ENCODE assay signal across 1 cellular context in the genomic region with DNA sequence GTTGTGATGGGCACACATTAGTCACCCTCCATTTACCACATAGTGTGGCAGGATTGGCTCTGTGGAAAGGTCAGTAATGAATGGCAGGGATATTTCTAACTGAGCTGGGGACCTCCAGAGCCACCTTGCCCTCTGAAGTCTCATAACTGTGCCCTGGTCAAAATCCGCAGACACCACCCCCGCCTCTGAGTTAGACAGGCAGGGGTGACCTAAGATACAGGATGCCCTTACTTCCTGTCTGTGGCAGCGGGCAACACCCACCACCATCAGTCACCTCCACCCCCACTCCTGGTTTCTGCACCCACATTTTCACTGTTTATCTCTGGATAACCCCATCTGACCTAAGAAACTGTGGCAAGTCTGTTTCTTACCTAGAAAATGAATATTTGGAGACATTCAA.
TF ChIP-seq lines count a peak whose summit lies in the region.

No MANE protein-coding gene starts in this region.

TF ChIP-seq in HepG2, 621 proteins besides CTCF, POLR2A, EP300 and RAD21:
- TF ChIP-seq MYC (CRISPR knock-in tag; IDR thresholded peaks at IDR 0.05; ENCODE audit: borderline replicate concordance), result no peak
- TF ChIP-seq, protein P1, sequence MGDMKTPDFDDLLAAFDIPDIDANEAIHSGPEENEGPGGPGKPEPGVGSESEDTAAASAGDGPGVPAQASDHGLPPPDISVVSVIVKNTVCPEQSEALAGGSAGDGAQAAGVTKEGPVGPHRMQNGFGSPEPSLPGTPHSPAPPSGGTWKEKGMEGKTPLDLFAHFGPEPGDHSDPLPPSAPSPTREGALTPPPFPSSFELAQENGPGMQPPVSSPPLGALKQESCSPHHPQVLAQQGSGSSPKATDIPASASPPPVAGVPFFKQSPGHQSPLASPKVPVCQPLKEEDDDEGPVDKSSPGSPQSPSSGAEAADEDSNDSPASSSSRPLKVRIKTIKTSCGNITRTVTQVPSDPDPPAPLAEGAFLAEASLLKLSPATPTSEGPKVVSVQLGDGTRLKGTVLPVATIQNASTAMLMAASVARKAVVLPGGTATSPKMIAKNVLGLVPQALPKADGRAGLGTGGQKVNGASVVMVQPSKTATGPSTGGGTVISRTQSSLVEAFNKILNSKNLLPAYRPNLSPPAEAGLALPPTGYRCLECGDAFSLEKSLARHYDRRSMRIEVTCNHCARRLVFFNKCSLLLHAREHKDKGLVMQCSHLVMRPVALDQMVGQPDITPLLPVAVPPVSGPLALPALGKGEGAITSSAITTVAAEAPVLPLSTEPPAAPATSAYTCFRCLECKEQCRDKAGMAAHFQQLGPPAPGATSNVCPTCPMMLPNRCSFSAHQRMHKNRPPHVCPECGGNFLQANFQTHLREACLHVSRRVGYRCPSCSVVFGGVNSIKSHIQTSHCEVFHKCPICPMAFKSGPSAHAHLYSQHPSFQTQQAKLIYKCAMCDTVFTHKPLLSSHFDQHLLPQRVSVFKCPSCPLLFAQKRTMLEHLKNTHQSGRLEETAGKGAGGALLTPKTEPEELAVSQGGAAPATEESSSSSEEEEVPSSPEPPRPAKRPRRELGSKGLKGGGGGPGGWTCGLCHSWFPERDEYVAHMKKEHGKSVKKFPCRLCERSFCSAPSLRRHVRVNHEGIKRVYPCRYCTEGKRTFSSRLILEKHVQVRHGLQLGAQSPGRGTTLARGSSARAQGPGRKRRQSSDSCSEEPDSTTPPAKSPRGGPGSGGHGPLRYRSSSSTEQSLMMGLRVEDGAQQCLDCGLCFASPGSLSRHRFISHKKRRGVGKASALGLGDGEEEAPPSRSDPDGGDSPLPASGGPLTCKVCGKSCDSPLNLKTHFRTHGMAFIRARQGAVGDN (CRISPR knock-in tag; IDR thresholded peaks at IDR 0.05), result no peak
- no peak for TF ChIP-seq NFIC (IDR thresholded peaks at IDR 0.05; ENCODE audit: low read length)
- TF ChIP-seq SAFB2 (CRISPR knock-in tag; IDR thresholded peaks at IDR 0.05; ENCODE audit: borderline replicate concordance, low read depth), result no peak
- no peak for TF ChIP-seq HNRNPL (IDR thresholded peaks at IDR 0.05; ENCODE audit: low read depth, low read length)
- TF ChIP-seq ZNF430 (CRISPR knock-in tag; IDR thresholded peaks at IDR 0.05), result no peak
- TF ChIP-seq SNAI1 (CRISPR knock-in tag; IDR thresholded peaks at IDR 0.05; ENCODE audit: borderline replicate concordance), result no peak
- TF ChIP-seq ADNP (CRISPR knock-in tag; IDR thresholded peaks at IDR 0.05), result no peak
- TF ChIP-seq RNF2 (conservative IDR thresholded peaks at IDR 0.05; ENCODE audit: low read depth), result no peak
- no peak for TF ChIP-seq CREB1 (IDR thresholded peaks at IDR 0.05)
- no peak for TF ChIP-seq CREB1 (CRISPR knock-in tag; IDR thresholded peaks at IDR 0.05)
- TF ChIP-seq NBN (conservative IDR thresholded peaks at IDR 0.05), result no peak
- TF ChIP-seq PPARG (CRISPR knock-in tag; conservative IDR thresholded peaks at IDR 0.05), result no peak
- TF ChIP-seq SP2 (CRISPR knock-in tag; IDR thresholded peaks at IDR 0.05), result no peak
